6 cellular contexts compared by ENCODE assay signal in the genomic region with DNA sequence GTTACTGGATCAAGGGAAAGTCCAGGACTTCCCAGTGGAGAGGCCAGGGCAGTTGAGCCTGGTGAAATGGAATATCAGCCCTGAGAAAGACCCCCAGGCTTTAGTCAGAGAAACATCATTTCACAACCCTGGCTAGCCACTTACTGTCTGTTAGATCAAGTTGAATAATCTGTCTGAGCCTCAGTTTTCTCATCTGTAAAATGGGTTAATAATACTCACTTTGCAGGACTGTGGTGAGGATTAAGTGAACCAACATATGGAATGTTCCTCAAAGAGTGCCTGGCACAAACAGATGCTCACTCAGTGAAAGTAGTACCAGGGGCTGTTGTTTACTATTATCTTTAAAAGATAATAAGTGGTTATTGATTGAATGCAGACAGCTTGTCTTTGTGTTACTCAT.
"Had no signal": no experiment of that assay in that cellular context is flagged by ENCODE, and none has a peak within 500 bp of the region (broad histone marks: within the 10 kb centered on the region; RNA-seq: fewer than 3 reads in every experiment).

No MANE protein-coding gene starts in this region.

- FAIRE-seq: HTR-8/SVneo had no signal

- DNase-seq: IMR-90, KBM-7, KG1 had no signal

- H3K27ac ChIP-seq: HL-60, KMS-11 had no signal

- H3K9ac ChIP-seq: KMS-11 had no signal

- H3K4me2 ChIP-seq: KMS-11 had no signal
